8 cellular contexts compared by ENCODE assay signal in the genomic region with DNA sequence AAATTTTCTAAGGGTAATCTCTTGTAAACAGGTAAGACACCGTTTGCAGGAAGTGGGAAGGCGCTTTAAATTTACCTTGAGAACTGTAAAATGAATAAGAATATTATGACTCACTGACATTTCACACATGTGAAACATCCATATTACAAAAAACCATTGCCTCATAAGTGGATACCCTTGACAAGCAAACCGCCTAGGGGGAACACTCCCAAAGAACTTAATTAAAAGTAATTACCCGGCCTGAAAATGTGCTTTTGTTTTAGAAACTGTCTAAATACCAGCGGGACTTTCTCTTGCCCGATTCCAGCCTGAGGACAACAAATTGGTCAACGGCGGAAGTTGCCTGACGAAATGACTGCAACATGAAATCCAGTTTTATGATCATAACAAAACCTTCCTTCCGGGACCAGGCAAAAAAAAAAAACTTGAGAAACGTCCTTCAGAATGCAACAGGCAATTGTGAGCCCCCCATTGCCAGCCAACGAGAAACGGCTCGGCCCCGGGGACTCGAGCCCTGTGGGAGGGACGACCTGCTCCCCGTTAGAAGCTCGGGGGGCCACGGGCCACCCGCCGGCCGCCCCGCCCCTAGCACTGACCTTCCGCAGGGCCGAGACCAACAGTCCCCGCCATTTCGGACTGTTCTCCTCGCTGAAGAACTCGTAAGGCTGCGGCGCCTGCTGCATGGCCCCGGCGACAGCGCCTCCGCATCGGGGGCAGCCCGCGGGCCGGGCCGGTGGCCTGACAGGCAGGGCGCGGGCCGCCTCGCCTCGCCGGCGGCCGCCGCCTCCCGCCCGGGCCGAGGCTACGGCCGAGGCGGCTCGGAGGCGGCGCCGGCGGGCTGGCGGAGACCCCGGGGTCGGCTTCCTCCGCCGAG. TPM values are rescaled to one million over a fixed set of nuclear protein-coding genes. Genes with fewer than 3 reads are reported as not detected.
A peak's percentile ranks its signal among the peaks of the same experiment; 100 is the strongest.
DNase-seq lines count a peak whose midpoint lies in the region; ATAC-seq lines count a peak whose summit lies in the region.

No MANE protein-coding gene starts in this region.

- peak overlapping the region; percentile 78 for H3K4me3 Mint-ChIP-seq in activated CD4-positive, alpha-beta T cell treated with anti-CD3 and anti-CD28 coated beads for 36 hours
- peak overlapping the region; percentile 73 for H3K4me3 Mint-ChIP-seq in activated CD4-positive, alpha-beta memory T cell treated with anti-CD3 and anti-CD28 coated beads, Interleukin-2, amount 10 ng/mL, durations not matched to agents 7 days and 5 days

- peak overlapping the region; percentile 85 for H3K27ac Mint-ChIP-seq in activated CD4-positive, alpha-beta T cell treated with anti-CD3 and anti-CD28 coated beads for 36 hours
- peak overlapping the region; percentile 73 for H3K27ac Mint-ChIP-seq in activated CD4-positive, alpha-beta memory T cell treated with anti-CD3 and anti-CD28 coated beads, Interleukin-2, amount 10 ng/mL, durations not matched to agents 7 days and 5 days

- no peaks in the 10 kb centered on the region for H3K27me3 Mint-ChIP-seq in activated CD4-positive, alpha-beta T cell treated with anti-CD3 and anti-CD28 coated beads for 36 hours
- H3K27me3 Mint-ChIP-seq in activated CD4-positive, alpha-beta memory T cell treated with anti-CD3 and anti-CD28 coated beads, Interleukin-2, amount 10 ng/mL, durations not matched to agents 7 days and 5 days: peaks cover 10% of the 10 kb centered on the region

- H3K4me1 Mint-ChIP-seq in activated CD4-positive, alpha-beta T cell treated with anti-CD3 and anti-CD28 coated beads for 36 hours: peaks cover 48% of the 10 kb centered on the region
- peaks cover 58% of the 10 kb centered on the region for H3K4me1 Mint-ChIP-seq in activated CD4-positive, alpha-beta memory T cell treated with anti-CD3 and anti-CD28 coated beads, Interleukin-2, amount 10 ng/mL, durations not matched to agents 7 days and 5 days

- H3K9me3 Mint-ChIP-seq in activated CD4-positive, alpha-beta T cell treated with anti-CD3 and anti-CD28 coated beads for 36 hours (ENCODE audit: low read depth): peaks cover 9% of the 10 kb centered on the region
- peaks cover 13% of the 10 kb centered on the region for H3K9me3 Mint-ChIP-seq in activated CD4-positive, alpha-beta memory T cell treated with anti-CD3 and anti-CD28 coated beads, Interleukin-2, amount 10 ng/mL, durations not matched to agents 7 days and 5 days

- intact Hi-C loops in activated CD4-positive, alpha-beta T cell treated with anti-CD3 and anti-CD28 coated beads for 36 hours (cut with DNase I, micrococcal nuclease): loop anchor here (1.0 to 5.0 kb wide), 23 partner anchors 81 to 645 kb away; a partner anchor contains a TSS

- peak; percentile 40 for ATAC-seq in activated CD4-positive, alpha-beta T cell treated with anti-CD3 and anti-CD28 coated beads for 36 hours
- ATAC-seq in HG02885 (IDR thresholded peaks at IDR 0.05; ENCODE audit: poor library complexity, unreplicated experiment): peak; percentile 45

- POLR2A ChIA-PET in activated CD4-positive, alpha-beta T cell treated with anti-CD3 and anti-CD28 coated beads for 36 hours (lab: Charles Lee): interaction anchor here (1.1 kb wide), 1 partner anchor 115 kb away, joined by 3 read pairs; a partner anchor contains a TSS
- POLR2A ChIA-PET in activated CD4-positive, alpha-beta memory T cell treated with anti-CD3 and anti-CD28 coated beads, Interleukin-2, amount 10 ng/mL, durations not matched to agents 7 days and 5 days (lab: Charles Lee): interaction anchor here (0.7 to 1.5 kb wide), 9 partner anchors 81 to 1009 kb away, joined by 3 to 12 read pairs (median 4); a partner anchor contains a TSS

- CTCF ChIA-PET in activated CD4-positive, alpha-beta T cell treated with anti-CD3 and anti-CD28 coated beads for 36 hours (lab: Charles Lee): no interaction called here
- CTCF ChIA-PET in activated CD4-positive, alpha-beta memory T cell treated with anti-CD3 and anti-CD28 coated beads, Interleukin-2, amount 10 ng/mL, durations not matched to agents 7 days and 5 days (lab: Charles Lee): interaction anchor here (0.6 to 0.9 kb wide), 2 partner anchors 80 to 545 kb away, joined by 3 read pairs; no protein-coding TSS in a partner anchor

- peaks cover 16% of the 10 kb centered on the region for H3K36me3 Mint-ChIP-seq in activated CD4-positive, alpha-beta T cell treated with anti-CD3 and anti-CD28 coated beads for 36 hours (ENCODE audit: low read depth)
- H3K36me3 Mint-ChIP-seq in activated CD4-positive, alpha-beta memory T cell treated with anti-CD3 and anti-CD28 coated beads, Interleukin-2, amount 10 ng/mL, durations not matched to agents 7 days and 5 days (ENCODE audit: low read depth): peaks cover 23% of the 10 kb centered on the region

- peak; percentile 67 for DNase-seq in activated CD4-positive, alpha-beta T cell treated with anti-CD3 and anti-CD28 coated beads for 36 hours
- DNase-seq in activated CD4-positive, alpha-beta T cell treated with anti-CD3 and anti-CD28 coated beads for 1 hour: no peak
- DNase-seq in NCI-H1694 (lab: John Stamatoyannopoulos, UW) (peak; percentile 17), lung microvascular endothelial cell (ENCODE audit: low read depth in 2 of 2) (peak; percentile 71 to 80)
- peak; percentile 55 for DNase-seq in activated CD4-positive, alpha-beta memory T cell treated with anti-CD3 and anti-CD28 coated beads, Interleukin-2, amount 10 ng/mL, durations not matched to agents 7 days and 5 days
- DNase-seq in effector CD4-positive, alpha-beta T cell: peak; percentile 32
- peak; percentile 11 to 22 for DNase-seq in stimulated activated CD8-positive, alpha-beta memory T cell treated with anti-CD3 and anti-CD28 coated beads, Interleukin-2, amount 100 ng/mL, for 48 hours (ENCODE audit: low read depth in 2 of 2)

RNA-seq across cellular contexts. Expression of a gene that starts 0.5 kb away (rescaled TPM):
- total RNA-seq in activated CD4-positive, alpha-beta T cell treated with anti-CD3 and anti-CD28 coated beads for 36 hours: 10 to 100 TPM; 20.2 to 20.9 TPM
- 10 to 100 TPM; 21.7 to 22.4 TPM for total RNA-seq in activated CD4-positive, alpha-beta memory T cell treated with anti-CD3 and anti-CD28 coated beads, Interleukin-2, amount 10 ng/mL, durations not matched to agents 7 days and 5 days
- 17.9 and 28.8 TPM in 2 replicates for total RNA-seq in lung microvascular endothelial cell
